Comparison of ENCODE assay signal across 28 cellular contexts in genomic region chr18:54173250-54173649, GRCh38. TPM values are rescaled to one million over a fixed set of nuclear protein-coding genes. Genes with fewer than 3 reads are reported as not detected.
DNase-seq lines count a peak whose midpoint lies in the region; ATAC-seq and TF ChIP-seq lines count a peak whose summit lies in the region.
"Had no signal": no experiment of that assay in that cellular context is flagged by ENCODE, and none has a peak within 500 bp of the region (broad histone marks: within the 10 kb centered on the region; RNA-seq: fewer than 3 reads in every experiment).

No MANE protein-coding gene starts in this region.

- TF ChIP-seq CTCF in KMS-11 (conservative IDR thresholded peaks at IDR 0.05; ENCODE audit: low read depth, low read length): no peak

- H3K9me3 Mint-ChIP-seq in activated CD8-positive, alpha-beta memory T cell treated with anti-CD3 and anti-CD28 coated beads, Interleukin-2, amount 10 ng/mL, durations not matched to agents 7 days and 5 days (ENCODE audit: low read depth): no peaks in the 10 kb centered on the region
- H3K9me3 Mint-ChIP-seq: H9, IgD-negative memory B cell had no signal

- H3K4me3 ChIP-seq in KMS-11 (IDR thresholded peaks at IDR 0.05; ENCODE audit: insufficient read depth, low read depth, low read length): no peak overlapping the region
- H3K4me3 ChIP-seq: BLaER1, cardiac muscle cell, heart right ventricle, MG63, Peyer's patch, suprapubic skin, uterus had no signal

- peaks cover 30% of the 10 kb centered on the region for H3K36me3 Mint-ChIP-seq in activated CD8-positive, alpha-beta memory T cell treated with anti-CD3 and anti-CD28 coated beads, Interleukin-2, amount 10 ng/mL, durations not matched to agents 7 days and 5 days

- no peak overlapping the region for H3K4me3 Mint-ChIP-seq in activated CD8-positive, alpha-beta memory T cell treated with anti-CD3 and anti-CD28 coated beads, Interleukin-2, amount 10 ng/mL, durations not matched to agents 7 days and 5 days
- H3K4me3 Mint-ChIP-seq: H9, IgD-negative memory B cell had no signal

- peaks cover 77% of the 10 kb centered on the region for H3K4me1 ChIP-seq in KMS-11 (ENCODE audit: low read depth, poor library complexity, severe bottlenecking)
- H3K4me1 ChIP-seq: Peyer's patch, suprapubic skin, uterus had no signal

- H3K4me2 ChIP-seq in KMS-11: peak overlapping the region; percentile 79
- H3K4me2 ChIP-seq: BLaER1 had no signal

- no peaks in the 10 kb centered on the region for H3K36me3 ChIP-seq in KMS-11 (ENCODE audit: insufficient read depth)
- H3K36me3 ChIP-seq: cardiac muscle cell, uterus had no signal

- no peak overlapping the region for H2AFZ ChIP-seq in KMS-11 (ENCODE audit: low read depth)
- H2AFZ ChIP-seq: parathyroid adenoma had no signal

- H3K27me3 ChIP-seq in KMS-11 (ENCODE audit: insufficient read depth, low read depth): no peaks in the 10 kb centered on the region
- H3K27me3 ChIP-seq: BLaER1, cardiac muscle cell, heart right ventricle, MG63, Peyer's patch, suprapubic skin, uterus had no signal

- CTCF ChIA-PET in activated CD8-positive, alpha-beta memory T cell treated with anti-CD3 and anti-CD28 coated beads, Interleukin-2, amount 10 ng/mL, durations not matched to agents 7 days and 5 days (lab: Charles Lee): interaction anchor here (1.0 to 2.1 kb wide), 5 partner anchors 11 to 98 kb away, joined by 3 to 8 read pairs (median 4); no protein-coding TSS in a partner anchor

- H3K4me1 Mint-ChIP-seq in activated CD8-positive, alpha-beta memory T cell treated with anti-CD3 and anti-CD28 coated beads, Interleukin-2, amount 10 ng/mL, durations not matched to agents 7 days and 5 days: peaks cover 55% of the 10 kb centered on the region

- ATAC-seq in activated CD8-positive, alpha-beta memory T cell treated with anti-CD3 and anti-CD28 coated beads, Interleukin-2, amount 10 ng/mL, durations not matched to agents 7 days and 5 days: no peak
- ATAC-seq in GM21528 (IDR thresholded peaks at IDR 0.05; ENCODE audit: low FRiP score, unreplicated experiment): no peak
- ATAC-seq: left lobe of liver, sciatic nerve had no signal

- peak overlapping the region; percentile 5; the same call in 1 of the 2 replicates for H3K9ac ChIP-seq in KMS-11
- H3K9ac ChIP-seq: BLaER1, parathyroid adenoma had no signal

- H4K20me1 ChIP-seq in KMS-11 (ENCODE audit: insufficient read depth): 0 out of 2 replicates have a peak, but pooled peaks cover 4% of the 10 kb centered on the region

- H3K27ac ChIP-seq in KMS-11 (peak overlapping the region; percentile 54; the same call in 1 of the 2 replicates), caudate nucleus (ENCODE audit: low read depth, low read length) (peak overlapping the region; percentile 49)
- H3K27ac ChIP-seq: BLaER1, cardiac muscle cell, heart right ventricle, parathyroid adenoma, Peyer's patch, suprapubic skin, uterus had no signal

- DNase-seq in activated CD8-positive, alpha-beta memory T cell treated with anti-CD3 and anti-CD28 coated beads, Interleukin-2, amount 10 ng/mL, durations not matched to agents 7 days and 5 days: no peak
- no peak for DNase-seq in activated CD8-positive, alpha-beta memory T cell treated with anti-CD3 and anti-CD28 coated beads for 24 hours
- DNase-seq in Ammon's horn (ENCODE audit: low spot score) (peak; percentile 33), caudate nucleus (lab: John Stamatoyannopoulos, UW) (peak in 2 of 61 donors; percentile 6 to 15), NCI-H748 (lab: John Stamatoyannopoulos, UW; ENCODE audit: unreplicated experiment) (no peak), AG20443 (ENCODE audit: low spot score) (no peak)
- DNase-seq: dermis blood vessel endothelial cell; DMS153; GDM1; H9; heart right ventricle; MG63; midbrain; NCI-H1436; NCI-H510A; Peyer's patch; stimulated activated CD4-positive, alpha-beta T cell treated with anti-CD3 and anti-CD28 coated beads, Interleukin-15, amount 100 ng/mL, for 24 hours; T-helper 9 cell; uterus had no signal

- H3K27me3 Mint-ChIP-seq in activated CD8-positive, alpha-beta memory T cell treated with anti-CD3 and anti-CD28 coated beads, Interleukin-2, amount 10 ng/mL, durations not matched to agents 7 days and 5 days: no peaks in the 10 kb centered on the region
- H3K27me3 Mint-ChIP-seq: IgD-negative memory B cell had no signal

- H3K79me2 ChIP-seq in KMS-11 (ENCODE audit: insufficient read depth, low read depth): peaks cover 95% of the 10 kb centered on the region

- H3K27ac Mint-ChIP-seq in activated CD8-positive, alpha-beta memory T cell treated with anti-CD3 and anti-CD28 coated beads, Interleukin-2, amount 10 ng/mL, durations not matched to agents 7 days and 5 days: peak overlapping the region; percentile 54
- H3K27ac Mint-ChIP-seq: H9, IgD-negative memory B cell had no signal

RNA-seq across cellular contexts. Expression of gene MBD2, which starts 51.2 kb away (rescaled TPM):
- 100 to 1,000 TPM; 148 to 178 TPM for total RNA-seq in activated CD8-positive, alpha-beta memory T cell treated with anti-CD3 and anti-CD28 coated beads, Interleukin-2, amount 10 ng/mL, durations not matched to agents 7 days and 5 days
